Comparison of ENCODE assay signal across 2 cellular contexts in the genomic region with DNA sequence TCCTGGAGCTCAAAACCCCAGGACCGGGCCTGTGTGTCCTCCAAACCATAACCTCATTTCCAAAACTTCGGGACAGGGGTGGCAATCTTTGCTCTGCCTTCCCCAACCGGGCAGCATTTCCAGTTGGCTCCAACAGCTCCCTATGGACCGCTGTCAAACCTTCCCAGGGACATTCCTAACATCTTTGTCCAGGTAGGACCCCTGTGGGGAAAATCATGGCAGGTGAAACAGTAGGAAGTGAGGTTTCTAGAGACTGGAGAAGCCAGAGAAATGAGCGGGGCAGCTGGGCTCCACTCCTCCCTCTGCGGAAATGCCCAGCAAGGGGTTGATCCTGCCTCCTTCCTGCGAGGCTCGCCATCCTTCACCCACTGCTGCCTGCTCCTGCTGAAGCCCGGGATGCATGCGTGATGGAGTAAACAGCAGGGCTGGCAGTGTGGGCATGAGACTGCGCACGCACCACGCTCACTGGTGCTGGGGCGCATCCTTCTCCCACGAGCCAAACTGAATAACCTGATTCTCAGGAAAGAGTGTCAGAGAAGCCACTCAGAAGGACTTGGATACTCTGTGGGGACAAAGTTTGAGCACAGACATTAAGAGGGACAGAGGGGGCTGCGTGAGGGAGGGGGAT.
TF ChIP-seq lines count a peak whose summit lies in the region.

No MANE protein-coding gene starts in this region.

TF ChIP-seq in GM23338, 12 proteins besides CTCF, POLR2A, EP300 and RAD21 (continued from another document and continues in another):
- TF ChIP-seq, protein P1, sequence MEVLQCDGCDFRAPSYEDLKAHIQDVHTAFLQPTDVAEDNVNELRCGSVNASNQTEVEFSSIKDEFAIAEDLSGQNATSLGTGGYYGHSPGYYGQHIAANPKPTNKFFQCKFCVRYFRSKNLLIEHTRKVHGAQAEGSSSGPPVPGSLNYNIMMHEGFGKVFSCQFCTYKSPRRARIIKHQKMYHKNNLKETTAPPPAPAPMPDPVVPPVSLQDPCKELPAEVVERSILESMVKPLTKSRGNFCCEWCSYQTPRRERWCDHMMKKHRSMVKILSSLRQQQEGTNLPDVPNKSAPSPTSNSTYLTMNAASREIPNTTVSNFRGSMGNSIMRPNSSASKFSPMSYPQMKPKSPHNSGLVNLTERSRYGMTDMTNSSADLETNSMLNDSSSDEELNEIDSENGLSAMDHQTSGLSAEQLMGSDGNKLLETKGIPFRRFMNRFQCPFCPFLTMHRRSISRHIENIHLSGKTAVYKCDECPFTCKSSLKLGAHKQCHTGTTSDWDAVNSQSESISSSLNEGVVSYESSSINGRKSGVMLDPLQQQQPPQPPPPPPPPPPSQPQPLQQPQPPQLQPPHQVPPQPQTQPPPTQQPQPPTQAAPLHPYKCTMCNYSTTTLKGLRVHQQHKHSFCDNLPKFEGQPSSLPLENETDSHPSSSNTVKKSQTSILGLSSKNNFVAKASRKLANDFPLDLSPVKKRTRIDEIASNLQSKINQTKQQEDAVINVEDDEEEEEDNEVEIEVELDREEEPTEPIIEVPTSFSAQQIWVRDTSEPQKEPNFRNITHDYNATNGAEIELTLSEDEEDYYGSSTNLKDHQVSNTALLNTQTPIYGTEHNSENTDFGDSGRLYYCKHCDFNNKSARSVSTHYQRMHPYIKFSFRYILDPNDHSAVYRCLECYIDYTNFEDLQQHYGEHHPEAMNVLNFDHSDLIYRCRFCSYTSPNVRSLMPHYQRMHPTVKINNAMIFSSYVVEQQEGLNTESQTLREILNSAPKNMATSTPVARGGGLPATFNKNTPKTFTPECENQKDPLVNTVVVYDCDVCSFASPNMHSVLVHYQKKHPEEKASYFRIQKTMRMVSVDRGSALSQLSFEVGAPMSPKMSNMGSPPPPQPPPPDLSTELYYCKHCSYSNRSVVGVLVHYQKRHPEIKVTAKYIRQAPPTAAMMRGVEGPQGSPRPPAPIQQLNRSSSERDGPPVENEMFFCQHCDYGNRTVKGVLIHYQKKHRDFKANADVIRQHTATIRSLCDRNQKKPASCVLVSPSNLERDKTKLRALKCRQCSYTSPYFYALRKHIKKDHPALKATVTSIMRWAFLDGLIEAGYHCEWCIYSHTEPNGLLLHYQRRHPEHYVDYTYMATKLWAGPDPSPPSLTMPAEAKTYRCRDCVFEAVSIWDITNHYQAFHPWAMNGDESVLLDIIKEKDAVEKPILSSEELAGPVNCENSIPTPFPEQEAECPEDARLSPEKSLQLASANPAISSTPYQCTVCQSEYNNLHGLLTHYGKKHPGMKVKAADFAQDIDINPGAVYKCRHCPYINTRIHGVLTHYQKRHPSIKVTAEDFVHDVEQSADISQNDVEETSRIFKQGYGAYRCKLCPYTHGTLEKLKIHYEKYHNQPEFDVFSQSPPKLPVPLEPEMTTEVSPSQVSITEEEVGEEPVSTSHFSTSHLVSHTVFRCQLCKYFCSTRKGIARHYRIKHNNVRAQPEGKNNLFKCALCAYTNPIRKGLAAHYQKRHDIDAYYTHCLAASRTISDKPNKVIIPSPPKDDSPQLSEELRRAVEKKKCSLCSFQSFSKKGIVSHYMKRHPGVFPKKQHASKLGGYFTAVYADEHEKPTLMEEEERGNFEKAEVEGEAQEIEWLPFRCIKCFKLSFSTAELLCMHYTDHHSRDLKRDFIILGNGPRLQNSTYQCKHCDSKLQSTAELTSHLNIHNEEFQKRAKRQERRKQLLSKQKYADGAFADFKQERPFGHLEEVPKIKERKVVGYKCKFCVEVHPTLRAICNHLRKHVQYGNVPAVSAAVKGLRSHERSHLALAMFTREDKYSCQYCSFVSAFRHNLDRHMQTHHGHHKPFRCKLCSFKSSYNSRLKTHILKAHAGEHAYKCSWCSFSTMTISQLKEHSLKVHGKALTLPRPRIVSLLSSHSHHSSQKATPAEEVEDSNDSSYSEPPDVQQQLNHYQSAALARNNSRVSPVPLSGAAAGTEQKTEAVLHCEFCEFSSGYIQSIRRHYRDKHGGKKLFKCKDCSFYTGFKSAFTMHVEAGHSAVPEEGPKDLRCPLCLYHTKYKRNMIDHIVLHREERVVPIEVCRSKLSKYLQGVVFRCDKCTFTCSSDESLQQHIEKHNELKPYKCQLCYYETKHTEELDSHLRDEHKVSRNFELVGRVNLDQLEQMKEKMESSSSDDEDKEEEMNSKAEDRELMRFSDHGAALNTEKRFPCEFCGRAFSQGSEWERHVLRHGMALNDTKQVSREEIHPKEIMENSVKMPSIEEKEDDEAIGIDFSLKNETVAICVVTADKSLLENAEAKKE (CRISPR knock-in tag; IDR thresholded peaks at IDR 0.05) = no peak
- TF ChIP-seq EZH2 (IDR thresholded peaks at IDR 0.05; ENCODE audit: low read depth, unreplicated experiment) = no peak
- no peak for TF ChIP-seq POLR2AphosphoS5 (IDR thresholded peaks at IDR 0.05; ENCODE audit: low read depth)
- TF ChIP-seq STAT1 (IDR thresholded peaks at IDR 0.05; ENCODE audit: unreplicated experiment) = no peak
- no peak for TF ChIP-seq ZNF331 (CRISPR knock-in tag; IDR thresholded peaks at IDR 0.05; ENCODE audit: low read depth)
- no peak for TF ChIP-seq JUNB (IDR thresholded peaks at IDR 0.05; ENCODE audit: unreplicated experiment)
- TF ChIP-seq, protein P2, sequence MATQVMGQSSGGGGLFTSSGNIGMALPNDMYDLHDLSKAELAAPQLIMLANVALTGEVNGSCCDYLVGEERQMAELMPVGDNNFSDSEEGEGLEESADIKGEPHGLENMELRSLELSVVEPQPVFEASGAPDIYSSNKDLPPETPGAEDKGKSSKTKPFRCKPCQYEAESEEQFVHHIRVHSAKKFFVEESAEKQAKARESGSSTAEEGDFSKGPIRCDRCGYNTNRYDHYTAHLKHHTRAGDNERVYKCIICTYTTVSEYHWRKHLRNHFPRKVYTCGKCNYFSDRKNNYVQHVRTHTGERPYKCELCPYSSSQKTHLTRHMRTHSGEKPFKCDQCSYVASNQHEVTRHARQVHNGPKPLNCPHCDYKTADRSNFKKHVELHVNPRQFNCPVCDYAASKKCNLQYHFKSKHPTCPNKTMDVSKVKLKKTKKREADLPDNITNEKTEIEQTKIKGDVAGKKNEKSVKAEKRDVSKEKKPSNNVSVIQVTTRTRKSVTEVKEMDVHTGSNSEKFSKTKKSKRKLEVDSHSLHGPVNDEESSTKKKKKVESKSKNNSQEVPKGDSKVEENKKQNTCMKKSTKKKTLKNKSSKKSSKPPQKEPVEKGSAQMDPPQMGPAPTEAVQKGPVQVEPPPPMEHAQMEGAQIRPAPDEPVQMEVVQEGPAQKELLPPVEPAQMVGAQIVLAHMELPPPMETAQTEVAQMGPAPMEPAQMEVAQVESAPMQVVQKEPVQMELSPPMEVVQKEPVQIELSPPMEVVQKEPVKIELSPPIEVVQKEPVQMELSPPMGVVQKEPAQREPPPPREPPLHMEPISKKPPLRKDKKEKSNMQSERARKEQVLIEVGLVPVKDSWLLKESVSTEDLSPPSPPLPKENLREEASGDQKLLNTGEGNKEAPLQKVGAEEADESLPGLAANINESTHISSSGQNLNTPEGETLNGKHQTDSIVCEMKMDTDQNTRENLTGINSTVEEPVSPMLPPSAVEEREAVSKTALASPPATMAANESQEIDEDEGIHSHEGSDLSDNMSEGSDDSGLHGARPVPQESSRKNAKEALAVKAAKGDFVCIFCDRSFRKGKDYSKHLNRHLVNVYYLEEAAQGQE (IDR thresholded peaks at IDR 0.05; ENCODE audit: unreplicated experiment) = no peak
- TF ChIP-seq ZNF114 (CRISPR knock-in tag; IDR thresholded peaks at IDR 0.05) = no peak
- TF ChIP-seq, protein P3, sequence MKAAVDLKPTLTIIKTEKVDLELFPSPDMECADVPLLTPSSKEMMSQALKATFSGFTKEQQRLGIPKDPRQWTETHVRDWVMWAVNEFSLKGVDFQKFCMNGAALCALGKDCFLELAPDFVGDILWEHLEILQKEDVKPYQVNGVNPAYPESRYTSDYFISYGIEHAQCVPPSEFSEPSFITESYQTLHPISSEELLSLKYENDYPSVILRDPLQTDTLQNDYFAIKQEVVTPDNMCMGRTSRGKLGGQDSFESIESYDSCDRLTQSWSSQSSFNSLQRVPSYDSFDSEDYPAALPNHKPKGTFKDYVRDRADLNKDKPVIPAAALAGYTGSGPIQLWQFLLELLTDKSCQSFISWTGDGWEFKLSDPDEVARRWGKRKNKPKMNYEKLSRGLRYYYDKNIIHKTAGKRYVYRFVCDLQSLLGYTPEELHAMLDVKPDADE (IDR thresholded peaks at IDR 0.05) = no peak

TF ChIP-seq in WTC11, 78 proteins besides CTCF, POLR2A, EP300 and RAD21 (continued from another document):
- TF ChIP-seq, protein P4, sequence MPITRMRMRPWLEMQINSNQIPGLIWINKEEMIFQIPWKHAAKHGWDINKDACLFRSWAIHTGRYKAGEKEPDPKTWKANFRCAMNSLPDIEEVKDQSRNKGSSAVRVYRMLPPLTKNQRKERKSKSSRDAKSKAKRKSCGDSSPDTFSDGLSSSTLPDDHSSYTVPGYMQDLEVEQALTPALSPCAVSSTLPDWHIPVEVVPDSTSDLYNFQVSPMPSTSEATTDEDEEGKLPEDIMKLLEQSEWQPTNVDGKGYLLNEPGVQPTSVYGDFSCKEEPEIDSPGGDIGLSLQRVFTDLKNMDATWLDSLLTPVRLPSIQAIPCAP (CRISPR knock-in tag; IDR thresholded peaks at IDR 0.05) = no peak
- TF ChIP-seq HMGA2 (CRISPR knock-in tag; IDR thresholded peaks at IDR 0.05) (no peak), ZNF423 (CRISPR knock-in tag; IDR thresholded peaks at IDR 0.05) (no peak), ESRRA (CRISPR knock-in tag; IDR thresholded peaks at IDR 0.05; ENCODE audit: borderline replicate concordance) (no peak), NFYB (CRISPR knock-in tag; conservative IDR thresholded peaks at IDR 0.05; ENCODE audit: low read depth) (no peak)
TF ChIP-seq in WTC11: peak in this region for 0.
